10 cellular contexts compared by ENCODE assay signal in genomic region chrX:124093222-124093621, GRCh38.
"Had no signal": no experiment of that assay in that cellular context is flagged by ENCODE, and none has a peak within 500 bp of the region (broad histone marks: within the 10 kb centered on the region; RNA-seq: fewer than 3 reads in every experiment).

No MANE protein-coding gene starts in this region.

- H3K4me1 Mint-ChIP-seq: IgD-negative memory B cell had no signal

- H3K36me3 Mint-ChIP-seq: IgD-negative memory B cell had no signal

- H3K4me1 ChIP-seq: HAP-1 had no signal

- H3K4me3 ChIP-seq: GM23248, HAP-1 had no signal

- H3K27ac Mint-ChIP-seq: HFFc6, IgD-negative memory B cell had no signal

- H3K27me3 Mint-ChIP-seq: IgD-negative memory B cell had no signal

- H3K9me3 ChIP-seq: HAP-1 had no signal

- H3K27ac ChIP-seq: GM23248, HL-60 had no signal

- H3K4me3 Mint-ChIP-seq: HFFc6, IgD-negative memory B cell had no signal

- DNase-seq: GM23248, GOT3, H7, HFFc6, KG1 had no signal

- ATAC-seq: HCT116, HepG2 had no signal

- H3K9me3 Mint-ChIP-seq: HFFc6, IgD-negative memory B cell had no signal
